Comparison of ENCODE assay signal across 17 cellular contexts in the genomic region with DNA sequence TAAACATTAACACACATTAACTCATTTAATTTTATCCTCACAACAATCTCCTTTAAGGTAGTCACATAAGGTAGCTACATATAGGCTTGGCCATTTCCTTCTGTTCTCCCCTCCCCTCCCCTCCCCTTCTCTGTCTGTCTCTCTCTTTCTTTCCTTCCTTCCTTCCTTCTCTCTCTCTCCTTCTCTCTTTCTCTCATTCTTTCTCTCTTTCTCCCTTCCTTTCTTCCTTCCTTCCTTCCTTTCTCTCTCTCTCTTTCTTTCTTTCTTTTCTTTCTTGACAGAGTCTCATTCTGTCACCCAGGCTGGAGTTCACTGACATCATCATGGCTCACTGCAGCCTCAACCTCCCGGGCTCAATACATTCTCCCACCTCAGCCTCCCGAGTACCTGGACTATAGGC. TPM values are rescaled to one million over a fixed set of nuclear protein-coding genes. Genes with fewer than 3 reads are reported as not detected.
DNase-seq lines count a peak whose midpoint lies in the region; ATAC-seq and TF ChIP-seq lines count a peak whose summit lies in the region.
"Had no signal": no experiment of that assay in that cellular context is flagged by ENCODE, and none has a peak within 500 bp of the region (broad histone marks: within the 10 kb centered on the region; RNA-seq: fewer than 3 reads in every experiment).

No MANE protein-coding gene starts in this region.

- no peak overlapping the region for H3K9ac ChIP-seq in neuronal stem cell (ENCODE audit: low read depth, low read length, poor library complexity)
- H3K9ac ChIP-seq: GM23248 had no signal

- ATAC-seq in left colon = peak; percentile 12
- no peak for ATAC-seq in GM19452 (IDR thresholded peaks at IDR 0.05; ENCODE audit: unreplicated experiment)

- no peaks in the 10 kb centered on the region for H3K36me3 Mint-ChIP-seq in type B pancreatic cell

- no peak overlapping the region for H3K18ac ChIP-seq in neuronal stem cell (ENCODE audit: low read length)

- no peak overlapping the region for H4K91ac ChIP-seq in neuronal stem cell (ENCODE audit: low read depth, low read length, poor library complexity)

- no peak overlapping the region for H2BK5ac ChIP-seq in neuronal stem cell (ENCODE audit: low read length)

- H3K4me3 ChIP-seq in left ventricle myocardium inferior (no peak overlapping the region), SJSA1 (no peak overlapping the region), neuronal stem cell (ENCODE audit: low read length in 2 of 2) (no peak overlapping the region)
- H3K4me3 ChIP-seq: GM23248 had no signal

- H3K4me1 ChIP-seq in left ventricle myocardium inferior = no peaks in the 10 kb centered on the region
- peaks cover 31% of the 10 kb centered on the region for H3K4me1 ChIP-seq in SJSA1 (replicated peaks)
- peaks cover 0 to 4% of the 10 kb centered on the region in 2 donors for H3K4me1 ChIP-seq in neuronal stem cell (ENCODE audit: control insufficient read depth in 2 of 2, insufficient read depth in 1 of 2, low read depth in 1 of 2, low read length in 2 of 2)

- no peak for TF ChIP-seq CTCF in left ventricle myocardium inferior (IDR thresholded peaks at IDR 0.05; ENCODE audit: borderline replicate concordance)
- TF ChIP-seq CTCF in type B pancreatic cell (conservative IDR thresholded peaks at IDR 0.05) = no peak

- H3K9me3 ChIP-seq in left ventricle myocardium inferior (replicated peaks) = peaks cover 4% of the 10 kb centered on the region
- peaks cover 10% of the 10 kb centered on the region for H3K9me3 ChIP-seq in SJSA1 (replicated peaks)
- peaks cover 0 to 3% of the 10 kb centered on the region in 2 donors for H3K9me3 ChIP-seq in neuronal stem cell (replicated peaks in 1 of 2; ENCODE audit: control insufficient read depth in 2 of 2, insufficient read depth in 1 of 2, low read depth in 1 of 2, low read length in 2 of 2)

- H3K27ac ChIP-seq in left ventricle myocardium inferior (replicated peaks) = peak overlapping the region; percentile 21
- H3K27ac ChIP-seq in SJSA1 = peak overlapping the region; percentile 68
- no peak overlapping the region for H3K27ac ChIP-seq in neuronal stem cell (replicated peaks; ENCODE audit: low read length)
- H3K27ac ChIP-seq: C4-2B, RWPE1 had no signal

- intact Hi-C loops in left ventricle myocardium inferior (cut with micrococcal nuclease) = no loop called here
- intact Hi-C loops in cardiac septum (cut with DNase I) = no loop called here
- intact Hi-C loops in left colon (cut with DNase I, micrococcal nuclease) = no loop called here

- H3K4me3 Mint-ChIP-seq in type B pancreatic cell = no peak overlapping the region

- no peak overlapping the region for H3K23ac ChIP-seq in neuronal stem cell (ENCODE audit: low read depth, low read length, poor library complexity)

- H3K4me2 ChIP-seq in neuronal stem cell (ENCODE audit: insufficient read depth, low read length, poor library complexity, severe bottlenecking) = no peak overlapping the region

- WGBS in neuronal stem cell (ENCODE audit: extremely low coverage in 2 of 2, insufficient read length in 2 of 2, insufficient replicate concordance in 1 of 2), 2 donors = no CpG with 5 or more reads among the region's 2 CpGs

- H2BK15ac ChIP-seq in neuronal stem cell (ENCODE audit: low read length) = no peak overlapping the region

- no peaks in the 10 kb centered on the region for H3K27me3 Mint-ChIP-seq in type B pancreatic cell

- H4K8ac ChIP-seq in neuronal stem cell (ENCODE audit: low read depth, low read length) = no peak overlapping the region

- peak overlapping the region; percentile 59 for H3K27ac Mint-ChIP-seq in type B pancreatic cell

- no peak overlapping the region for H2BK12ac ChIP-seq in neuronal stem cell (ENCODE audit: low read length)

- no peak overlapping the region for H3K4ac ChIP-seq in neuronal stem cell (ENCODE audit: low read length)

- no peak overlapping the region for H2BK120ac ChIP-seq in neuronal stem cell (ENCODE audit: low read depth, low read length)

- H2AK5ac ChIP-seq in neuronal stem cell (ENCODE audit: low read depth, low read length) = no peak overlapping the region

- H3K27me3 ChIP-seq in left ventricle myocardium inferior (ENCODE audit: low read depth) (no peaks in the 10 kb centered on the region), SJSA1 (replicated peaks) (no peaks in the 10 kb centered on the region), neuronal stem cell (ENCODE audit: control insufficient read depth in 3 of 3, insufficient read depth in 3 of 3, low read depth in 1 of 3, low read length in 3 of 3) (no peaks in the 10 kb centered on the region)

- peaks cover 5% of the 10 kb centered on the region for H3K9me3 Mint-ChIP-seq in type B pancreatic cell

- H2AFZ ChIP-seq in neuronal stem cell (ENCODE audit: low read length) = no peak overlapping the region

- no peaks in the 10 kb centered on the region for H3K79me1 ChIP-seq in neuronal stem cell (ENCODE audit: low read depth, low read length)

- DNase-seq in left ventricle myocardium inferior = no peak
- DNase-seq in cardiac septum (ENCODE audit: low spot score) = no peak
- DNase-seq in SJSA1 (ENCODE audit: low read depth in 1 of 2, low spot score in 2 of 2) = no peak
- DNase-seq in left colon = no peak
- DNase-seq in type B pancreatic cell (ENCODE audit: extremely low spot score, unreplicated experiment) = no peak
- DNase-seq in DMS114 treated with DMSO at 0.1 percent for 48 hours (lab: John Stamatoyannopoulos, UW; ENCODE audit: unreplicated experiment) = no peak
- DNase-seq in neuronal stem cell (ENCODE audit: low spot score) = no peak
- DNase-seq: DND-41, NCI-H1105 treated with DMSO at 0.1 percent for 48 hours, NCI-H1694, NCI-H226, NCI-H524 treated with DMSO at 0.1 percent for 48 hours, SIG-M5 had no signal

- H3K36me3 ChIP-seq in left ventricle myocardium inferior (no peaks in the 10 kb centered on the region), SJSA1 (no peaks in the 10 kb centered on the region), neuronal stem cell (replicated peaks in 1 of 2; ENCODE audit: control insufficient read depth in 2 of 2, insufficient read depth in 2 of 2, low read length in 2 of 2) (no peaks in the 10 kb centered on the region)

- peaks cover 10% of the 10 kb centered on the region for H3K4me1 Mint-ChIP-seq in type B pancreatic cell (ENCODE audit: unreplicated experiment)

- H3K14ac ChIP-seq in neuronal stem cell (ENCODE audit: low read length) = no peak overlapping the region

RNA-seq across cellular contexts. Expression of a gene that starts 22.3 kb away (rescaled TPM):
- total RNA-seq in left ventricle myocardium inferior = 12.8 TPM
- 12.8 TPM for total RNA-seq in cardiac septum
- 31.7 and 47.1 TPM in 2 replicates for total RNA-seq in SJSA1 (2014; rRNA removed; shearing (Covaris generic))
- 10 to 100 TPM; 17.2 to 23.4 TPM for total RNA-seq in left colon
- total RNA-seq in type B pancreatic cell (ENCODE audit: low replicate concordance) = 50.2 and 69.9 TPM in 2 replicates
- 28.9 TPM for polyA plus RNA-seq in neuronal stem cell (2013, experiment 1 of 2)
- 28.0 TPM for polyA plus RNA-seq in neuronal stem cell (2013, experiment 2 of 2)
